Comparison of ENCODE assay signal across 30 cellular contexts in the genomic region with DNA sequence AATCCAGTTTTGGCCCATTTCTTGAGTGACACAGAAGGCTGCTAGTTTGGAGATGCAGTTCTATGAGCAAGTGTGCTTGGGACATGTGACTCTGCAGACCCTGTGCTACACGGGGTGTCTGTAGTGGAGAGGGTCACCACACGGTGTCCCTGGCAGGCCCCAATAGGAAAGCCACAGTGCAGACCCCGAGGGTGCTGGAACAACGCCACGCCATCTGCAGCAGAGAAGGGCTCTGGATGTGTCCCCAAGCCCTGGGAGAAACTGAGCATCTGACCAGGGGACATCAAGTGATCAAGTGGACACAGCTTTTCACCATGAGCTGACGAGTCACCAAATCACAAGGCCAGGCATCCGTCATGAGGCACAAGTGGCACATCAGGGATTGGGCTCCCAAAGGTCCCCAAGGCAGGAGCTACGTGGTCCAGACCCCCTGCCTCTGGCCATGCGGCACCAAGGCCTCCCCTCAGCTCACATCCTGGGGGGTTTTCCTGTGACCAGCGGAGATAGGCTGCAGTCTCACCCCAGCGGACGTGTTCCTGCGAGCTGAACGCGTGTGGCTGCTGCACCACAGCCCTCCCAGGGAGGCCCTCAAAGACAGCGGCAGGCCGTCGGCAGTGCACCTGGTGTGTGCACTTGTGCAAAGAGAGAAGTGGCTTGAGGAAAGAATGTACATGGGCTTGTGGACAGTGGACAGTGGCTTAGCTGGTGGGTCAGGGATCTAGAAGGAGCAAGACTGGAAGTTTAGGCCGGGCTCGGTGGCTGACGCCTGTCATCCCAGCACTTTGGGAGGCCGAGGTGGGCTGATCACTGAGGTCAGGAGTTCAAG.
A peak's percentile ranks its signal among the peaks of the same experiment; 100 is the strongest.
DNase-seq lines count a peak whose midpoint lies in the region; ATAC-seq, FAIRE-seq and TF ChIP-seq lines count a peak whose summit lies in the region.
"Had no signal": no experiment of that assay in that cellular context is flagged by ENCODE, and none has a peak within 500 bp of the region (broad histone marks: within the 10 kb centered on the region; RNA-seq: fewer than 3 reads in every experiment).

No MANE protein-coding gene starts in this region.

- H3K23ac ChIP-seq in H1 (ENCODE audit: insufficient read length) (no peak overlapping the region), neuronal stem cell (ENCODE audit: low read depth, low read length, poor library complexity) (peak overlapping the region; percentile 68)

- BruUV-seq in A673 (replicated peaks; lab: Mats Ljungman, UMichigan) = no TSS peak

- H3K27me3 Mint-ChIP-seq in glutamatergic neuron (ENCODE audit: unreplicated experiment) = no peaks in the 10 kb centered on the region
- peaks cover 61% of the 10 kb centered on the region for H3K27me3 Mint-ChIP-seq in WTC11 (ENCODE audit: low read depth)
- H3K27me3 Mint-ChIP-seq: CD4-positive, CD25-positive, alpha-beta regulatory T cell had no signal

- no peak overlapping the region for H2BK120ac ChIP-seq in H1 (replicated peaks; ENCODE audit: low read depth, low read length)
- H2BK120ac ChIP-seq in neuronal stem cell (ENCODE audit: low read depth, low read length) = no peak overlapping the region

- H3K4me2 ChIP-seq in BLaER1 (peak overlapping the region; percentile 53), H1 (ENCODE audit: insufficient read depth in 1 of 2, low read depth in 2 of 2, low read length in 2 of 2) (no peak overlapping the region), neuronal stem cell (ENCODE audit: insufficient read depth, low read length, poor library complexity, severe bottlenecking) (no peak overlapping the region)
- H3K4me2 ChIP-seq in BLaER1 treated with 17β-estradiol and CSF1 and Interleukin-3, amounts not matched to agents 10 nM and 100 nM = peak overlapping the region in 10 of 11 experiments; percentile 1 to 54 (median 36); a peak in 15 of 22 replicates
- H3K4me2 ChIP-seq: PC-9 had no signal

- TF ChIP-seq EP300 in H1 (IDR thresholded peaks at IDR 0.05; ENCODE audit: borderline replicate concordance in 1 of 2, low read depth in 2 of 2, low read length in 2 of 2) = no peak

- no peaks in the 10 kb centered on the region for H3K27me3 ChIP-seq in BLaER1
- no peaks in the 10 kb centered on the region for H3K27me3 ChIP-seq in BLaER1 treated with 17β-estradiol and CSF1 and Interleukin-3, amounts not matched to agents 10 nM and 100 nM
- H3K27me3 ChIP-seq in H1 (replicated peaks in 1 of 4; ENCODE audit: control insufficient read depth in 3 of 4, extremely low read depth in 1 of 4, insufficient read depth in 3 of 4, low read length in 3 of 4) = peaks cover 0 to 8% (median 0%) of the 10 kb centered on the region in 4 experiments; a peak in 3 of 7 replicates
- H3K27me3 ChIP-seq in neuronal stem cell (ENCODE audit: control insufficient read depth in 3 of 3, insufficient read depth in 3 of 3, low read depth in 1 of 3, low read length in 3 of 3) = peaks cover 0 to 6% (median 0%) of the 10 kb centered on the region in 3 experiments
- no peaks in the 10 kb centered on the region for H3K27me3 ChIP-seq in A673 (replicated peaks; ENCODE audit: insufficient read depth, low read depth, low read length, poor library complexity)
- H3K27me3 ChIP-seq: SJCRH30 had no signal

- no peak overlapping the region for H3K27ac ChIP-seq in BLaER1
- no peak overlapping the region for H3K27ac ChIP-seq in BLaER1 treated with 17β-estradiol and CSF1 and Interleukin-3, amounts not matched to agents 10 nM and 100 nM
- no peak overlapping the region for H3K27ac ChIP-seq in H1 (ENCODE audit: low read depth, low read length)
- H3K27ac ChIP-seq in neuronal stem cell (replicated peaks; ENCODE audit: low read length) = no peak overlapping the region
- no peak overlapping the region for H3K27ac ChIP-seq in A673 (ENCODE audit: low read depth, low read length, poor library complexity, severe bottlenecking)
- H3K27ac ChIP-seq: PC-9, SJCRH30 had no signal

- H3K4me1 Mint-ChIP-seq in glutamatergic neuron (ENCODE audit: low read depth, unreplicated experiment) (no peaks in the 10 kb centered on the region), WTC11 (peaks cover 16% of the 10 kb centered on the region)
- H3K4me1 Mint-ChIP-seq: CD4-positive, CD25-positive, alpha-beta regulatory T cell had no signal

- H3K56ac ChIP-seq in H1 (replicated peaks; ENCODE audit: insufficient read length, low read depth, low read length) = no peak overlapping the region

- H3K4ac ChIP-seq in H1 (replicated peaks; ENCODE audit: insufficient read length, low read depth, low read length) = no peak overlapping the region
- no peak overlapping the region for H3K4ac ChIP-seq in neuronal stem cell (ENCODE audit: low read length)

- H3K36me3 ChIP-seq in BLaER1 (no peaks in the 10 kb centered on the region), H1 (ENCODE audit: control insufficient read depth in 2 of 4, insufficient read depth in 4 of 4, low read length in 3 of 4) (no peaks in the 10 kb centered on the region), neuronal stem cell (replicated peaks in 1 of 2; ENCODE audit: control insufficient read depth in 2 of 2, insufficient read depth in 2 of 2, low read length in 2 of 2) (no peaks in the 10 kb centered on the region), A673 (ENCODE audit: insufficient read depth, low read length, poor library complexity, severe bottlenecking) (no peaks in the 10 kb centered on the region)
- no peaks in the 10 kb centered on the region for H3K36me3 ChIP-seq in BLaER1 treated with 17β-estradiol and CSF1 and Interleukin-3, amounts not matched to agents 10 nM and 100 nM
- H3K36me3 ChIP-seq: SJCRH30 had no signal

- H2BK20ac ChIP-seq in H1 (ENCODE audit: low read length) = no peak overlapping the region

- no peak overlapping the region for H2BK5ac ChIP-seq in H1 (ENCODE audit: low read depth, low read length)
- H2BK5ac ChIP-seq in neuronal stem cell (ENCODE audit: low read length) = no peak overlapping the region

- no peak for TF ChIP-seq CTCF in H1 (IDR thresholded peaks at IDR 0.05; ENCODE audit: control extremely low read depth in 1 of 3, insufficient read depth in 1 of 3, low read depth in 1 of 3, low read length in 3 of 3)
- TF ChIP-seq CTCF in A673 (conservative IDR thresholded peaks at IDR 0.05; ENCODE audit: low read depth, low read length) = no peak
- no peak for TF ChIP-seq CTCF in glutamatergic neuron (IDR thresholded peaks at IDR 0.05; ENCODE audit: partially characterized antibody, unreplicated experiment)
- TF ChIP-seq CTCF in WTC11 (IDR thresholded peaks at IDR 0.05) = no peak

- H3K4me1 ChIP-seq in BLaER1 = peaks cover 23% of the 10 kb centered on the region
- peaks cover 0 to 29% (median 16%) of the 10 kb centered on the region in 10 experiments; a peak in 14 of 20 replicates for H3K4me1 ChIP-seq in BLaER1 treated with 17β-estradiol and CSF1 and Interleukin-3, amounts not matched to agents 10 nM and 100 nM
- peaks cover 0 to 7% (median 4%) of the 10 kb centered on the region in 4 experiments; a peak in 5 of 7 replicates for H3K4me1 ChIP-seq in H1 (replicated peaks in 1 of 4; ENCODE audit: control insufficient read depth in 3 of 4, insufficient read depth in 4 of 4, low read length in 3 of 4)
- H3K4me1 ChIP-seq in neuronal stem cell (ENCODE audit: control insufficient read depth in 2 of 2, insufficient read depth in 1 of 2, low read depth in 1 of 2, low read length in 2 of 2) = peaks cover 0 to 2% of the 10 kb centered on the region in 2 donors
- H3K4me1 ChIP-seq in A673 (ENCODE audit: insufficient read depth, low read length, poor library complexity, severe bottlenecking) = no peaks in the 10 kb centered on the region

- no peaks in the 10 kb centered on the region for H3K23me2 ChIP-seq in H1 (ENCODE audit: low read depth, low read length)

- TF ChIP-seq POLR2A in H1 (IDR thresholded peaks at IDR 0.05; ENCODE audit: control extremely low read depth in 1 of 2, low read depth in 2 of 2, low read length in 2 of 2) = no peak

- no peak overlapping the region for H3K27ac Mint-ChIP-seq in glutamatergic neuron (ENCODE audit: unreplicated experiment)
- no peak overlapping the region for H3K27ac Mint-ChIP-seq in WTC11
- H3K27ac Mint-ChIP-seq: B cell; CD4-positive, CD25-positive, alpha-beta regulatory T cell had no signal

- POLR2A ChIA-PET in H1 (lab: Charles Lee; ENCODE audit: partially characterized antibody) = no interaction called here
- POLR2A ChIA-PET in A673 (lab: Charles Lee; ENCODE audit: low non-redundant PET) = no interaction called here
- POLR2A ChIA-PET in WTC11 (lab: Charles Lee) = no interaction called here

- no peak overlapping the region; the same call in 1 of the 2 replicates for H3K18ac ChIP-seq in H1 (ENCODE audit: extremely low read depth, low read length)
- H3K18ac ChIP-seq in neuronal stem cell (ENCODE audit: low read length) = peak overlapping the region; percentile 73

- 0 out of 2 replicates have a peak overlapping the region, but pooled peaks have one; percentile 65 for H2BK15ac ChIP-seq in H1 (ENCODE audit: low read length)
- H2BK15ac ChIP-seq in neuronal stem cell (ENCODE audit: low read length) = no peak overlapping the region

- no peak for FAIRE-seq in H1 (lab: Jason Lieb, UNC)
- FAIRE-seq: GM12892, GM19239, H54, HTR-8/SVneo, K562 had no signal

- ATAC-seq in HG02885 (IDR thresholded peaks at IDR 0.05; ENCODE audit: poor library complexity, unreplicated experiment) = no peak
- ATAC-seq in WTC11 = no peak
- ATAC-seq: K562, Right ventricle myocardium inferior had no signal

- H3K9ac ChIP-seq in BLaER1 (no peak overlapping the region), H1 (replicated peaks in 1 of 4; ENCODE audit: extremely low read depth in 1 of 4, low read depth in 3 of 4, low read length in 3 of 4) (no peak overlapping the region), neuronal stem cell (ENCODE audit: low read depth, low read length, poor library complexity) (no peak overlapping the region)
- H3K9ac ChIP-seq in BLaER1 treated with 17β-estradiol and CSF1 and Interleukin-3, amounts not matched to agents 10 nM and 100 nM = no peak overlapping the region

- CTCF ChIA-PET in H1 (lab: Charles Lee; ENCODE audit: partially characterized antibody) (interaction anchor here (1.4 to 9.8 kb wide), 2 partner anchors 16 to 195 kb away, joined by 4 to 165 read pairs; no protein-coding TSS in a partner anchor), A673 (lab: Charles Lee) (no interaction called here), WTC11 (lab: Charles Lee) (interaction anchor here (0.9 kb wide), 1 partner anchor 99 kb away, joined by 4 read pairs; no protein-coding TSS in a partner anchor)

- no peak overlapping the region for H2AK5ac ChIP-seq in H1 (ENCODE audit: low read depth, low read length)
- peak overlapping the region; percentile 56 for H2AK5ac ChIP-seq in neuronal stem cell (ENCODE audit: low read depth, low read length)

- H3K9me3 ChIP-seq in BLaER1 (no peaks in the 10 kb centered on the region), H1 (ENCODE audit: insufficient read depth in 2 of 2, low read depth in 1 of 2, low read length in 1 of 2) (no peaks in the 10 kb centered on the region), neuronal stem cell (replicated peaks in 1 of 2; ENCODE audit: control insufficient read depth in 2 of 2, insufficient read depth in 1 of 2, low read depth in 1 of 2, low read length in 2 of 2) (no peaks in the 10 kb centered on the region), A673 (ENCODE audit: low read depth, low read length, poor library complexity, severe bottlenecking) (no peaks in the 10 kb centered on the region)
- H3K9me3 ChIP-seq in BLaER1 treated with 17β-estradiol and CSF1 and Interleukin-3, amounts not matched to agents 10 nM and 100 nM (replicated peaks in 1 of 11) = no peaks in the 10 kb centered on the region
- H3K9me3 ChIP-seq: SJCRH30 had no signal

- H2AFZ ChIP-seq in H1 (ENCODE audit: low read length) (no peak overlapping the region), neuronal stem cell (ENCODE audit: low read length) (no peak overlapping the region)
- H2AFZ ChIP-seq: PC-9 had no signal

- H3K79me1 ChIP-seq in H1 (ENCODE audit: low read depth, low read length) (no peaks in the 10 kb centered on the region), neuronal stem cell (ENCODE audit: low read depth, low read length) (no peaks in the 10 kb centered on the region)

- H2BK12ac ChIP-seq in H1 (ENCODE audit: low read depth, low read length) (0 out of 2 replicates have a peak overlapping the region, but pooled peaks have one; percentile 27), neuronal stem cell (ENCODE audit: low read length) (no peak overlapping the region)

- no peak overlapping the region for H3K4me3 Mint-ChIP-seq in glutamatergic neuron (ENCODE audit: unreplicated experiment)
- H3K4me3 Mint-ChIP-seq in WTC11 = no peak overlapping the region
- H3K4me3 Mint-ChIP-seq: B cell; CD4-positive, CD25-positive, alpha-beta regulatory T cell had no signal

- H4K8ac ChIP-seq in H1 (ENCODE audit: extremely low read depth, insufficient read depth, low read length) = no peak overlapping the region
- no peak overlapping the region for H4K8ac ChIP-seq in neuronal stem cell (ENCODE audit: low read depth, low read length)

- H3K36me3 Mint-ChIP-seq in glutamatergic neuron (ENCODE audit: unreplicated experiment) (no peaks in the 10 kb centered on the region), WTC11 (no peaks in the 10 kb centered on the region)
- H3K36me3 Mint-ChIP-seq: CD4-positive, CD25-positive, alpha-beta regulatory T cell had no signal

- H4K5ac ChIP-seq in H1 (ENCODE audit: insufficient read length, low read depth, low read length) = no peak overlapping the region

- 87% methylated on average over 22 of the region's 22 CpGs; no CpG with 5 or more reads in 1 of the 2 experiments for WGBS in H1 (ENCODE audit: extremely low coverage in 1 of 2, insufficient coverage in 1 of 2, insufficient read length in 1 of 2, insufficient replicate concordance in 2 of 2, low coverage in 1 of 2, low lambda C conversion rate in 2 of 2, missing lambda C conversion rate in 1 of 2), 2 experiments
- WGBS in neuronal stem cell (ENCODE audit: extremely low coverage in 2 of 2, insufficient read length in 2 of 2, insufficient replicate concordance in 1 of 2), 2 donors = no CpG with 5 or more reads among the region's 22 CpGs

- intact Hi-C loops in A673 (cut with micrococcal nuclease; ENCODE audit: unreplicated experiment) = no loop called here

- no peak for TF ChIP-seq RAD21 in H1 (IDR thresholded peaks at IDR 0.05 in 1 of 2, conservative IDR thresholded peaks at IDR 0.05 in 1 of 2; ENCODE audit: low read depth in 2 of 2, low read length in 2 of 2)

- H4K20me1 ChIP-seq in BLaER1 (no peaks in the 10 kb centered on the region), H1 (replicated peaks in 1 of 2; ENCODE audit: control insufficient read depth in 1 of 2, insufficient read depth in 2 of 2, low read length in 2 of 2) (no peaks in the 10 kb centered on the region)
- no peaks in the 10 kb centered on the region; a peak in 1 of 22 replicates for H4K20me1 ChIP-seq in BLaER1 treated with 17β-estradiol and CSF1 and Interleukin-3, amounts not matched to agents 10 nM and 100 nM

- H3K9me3 Mint-ChIP-seq in glutamatergic neuron (ENCODE audit: unreplicated experiment) = peaks cover 4% of the 10 kb centered on the region
- H3K9me3 Mint-ChIP-seq in WTC11 = no peaks in the 10 kb centered on the region
- H3K9me3 Mint-ChIP-seq: CD4-positive, CD25-positive, alpha-beta regulatory T cell had no signal

- H3K14ac ChIP-seq in H1 (ENCODE audit: insufficient read length) (no peak overlapping the region), neuronal stem cell (ENCODE audit: low read length) (no peak overlapping the region)

- DNase-seq in H1 (ENCODE audit: low read depth in 1 of 2, low spot score in 2 of 2) (no peak), neuronal stem cell (ENCODE audit: low spot score) (no peak), A673 (ENCODE audit: low spot score) (no peak), glutamatergic neuron (no peak), WTC11 (ENCODE audit: low spot score) (no peak)
- DNase-seq: CD4-positive, CD25-positive, alpha-beta regulatory T cell; DMS153; DND-41; Kasumi-1; MV-4-11; NCI-H1105; NCI-H1436 treated with DMSO at 0.1 percent for 48 hours; NCI-H187 treated with DMSO at 0.1 percent for 48 hours; NCI-H2171 treated with DMSO at 0.1 percent for 48 hours; NCI-H345; NCI-H524; NCI-H82; NK-92 treated with Interleukin-12 subunit alpha and Interleukin-12 subunit beta, amount 100 ng/mL, for 24 hours; PC-9; SJCRH30 had no signal

- H4K91ac ChIP-seq in H1 (replicated peaks; ENCODE audit: insufficient read length, low read length) (no peak overlapping the region), neuronal stem cell (ENCODE audit: low read depth, low read length, poor library complexity) (no peak overlapping the region)

- no peaks in the 10 kb centered on the region for H3K79me2 ChIP-seq in H1 (ENCODE audit: control insufficient read depth in 1 of 2, insufficient read depth in 2 of 2, low read length in 2 of 2)

- H3K4me3 ChIP-seq in BLaER1 = no peak overlapping the region
- H3K4me3 ChIP-seq in BLaER1 treated with 17β-estradiol and CSF1 and Interleukin-3, amounts not matched to agents 10 nM and 100 nM = no peak overlapping the region
- H3K4me3 ChIP-seq in H1 (ENCODE audit: extremely low read depth in 1 of 4, insufficient read depth in 2 of 4, low read depth in 3 of 4, low read length in 4 of 4) = no peak overlapping the region
- H3K4me3 ChIP-seq in neuronal stem cell (ENCODE audit: low read length in 2 of 2) = peak overlapping the region in 1 of 2 donors; percentile 17
- no peak overlapping the region for H3K4me3 ChIP-seq in A673 (ENCODE audit: low read depth, low read length, poor library complexity, severe bottlenecking)
- H3K4me3 ChIP-seq: K562, PC-9, SJCRH30 had no signal

Comparison
In these comparisons a context has a peak if more than half of its experiments do, and no peak if none do; other contexts are left out.
1. H3K4me2 ChIP-seq: peak in BLaER1 (single experiment) and BLaER1 treated with 17β-estradiol and CSF1 and Interleukin-3, amounts not matched to agents 10 nM and 100 nM (10 of 11); none in H1 (0 of 2) and neuronal stem cell (single experiment).